Comparison of ENCODE assay signal across 35 cellular contexts in genomic region chr13:112332727-112333126, GRCh38. TPM values are rescaled to one million over a fixed set of nuclear protein-coding genes. Genes with fewer than 3 reads are reported as not detected.
"Had no signal": no experiment of that assay in that cellular context is flagged by ENCODE, and none has a peak within 500 bp of the region (broad histone marks: within the 10 kb centered on the region; RNA-seq: fewer than 3 reads in every experiment).

No MANE protein-coding gene starts in this region.

- H3K4me3 ChIP-seq: ovary, psoas muscle, skin epidermis, smooth muscle cell, spleen, suprapubic skin, testis, tibial artery, transverse colon, upper lobe of right lung, uterus had no signal

- H3K79me2 ChIP-seq: parathyroid adenoma had no signal

- H3K4me2 ChIP-seq: smooth muscle cell had no signal

- ATAC-seq: naive thymus-derived CD8-positive, alpha-beta T cell; psoas muscle; right cardiac atrium; sciatic nerve; stimulated activated memory B cell treated with anti-CD40 and anti-IgM and Interleukin-4, amounts not matched to agents 10 μg/mL and 1 μg/mL and 100 μg/mL, for 72 hours; stimulated activated naive CD8-positive, alpha-beta T cell treated with anti-CD3 and anti-CD28 coated beads, Interleukin-15, amount 100 ng/mL, for 72 hours; stimulated activated naive CD8-positive, alpha-beta T cell treated with anti-CD3 and anti-CD28 coated beads, Interleukin-15, Interleukin-2, amounts not matched to agents 100 U/mL and 50 U/mL, for 24 hours; upper lobe of right lung had no signal

- H3K4me1 Mint-ChIP-seq: naive thymus-derived CD8-positive, alpha-beta T cell; nephron progenitor cell; stimulated activated memory B cell treated with anti-CD40 and anti-IgM and Interleukin-4, amounts not matched to agents 10 μg/mL and 1 μg/mL and 100 μg/mL, for 72 hours; stimulated activated naive CD8-positive, alpha-beta T cell treated with anti-CD3 and anti-CD28 coated beads, Interleukin-15, amount 100 ng/mL, for 72 hours had no signal

- H3K27ac ChIP-seq: ovary, parathyroid adenoma, psoas muscle, skin epidermis, spleen, suprapubic skin, testis, tibial artery, transverse colon, upper lobe of right lung, uterus had no signal

- H3K4me1 ChIP-seq: parathyroid adenoma, psoas muscle, testis, upper lobe of right lung, uterus had no signal

- H2AFZ ChIP-seq: parathyroid adenoma had no signal

- H3K9me3 ChIP-seq: ovary, testis, upper lobe of right lung, uterus had no signal

- H3K27me3 ChIP-seq: ovary, testis had no signal

- H3K4me3 Mint-ChIP-seq: naive thymus-derived CD8-positive, alpha-beta T cell; natural killer cell treated with Interleukin-12 subunit alpha and Interleukin-12 subunit beta and Interleukin-15 and Interleukin-18, amount 100 ng/mL, for 72 hours; nephron progenitor cell; neural crest cell; stimulated activated memory B cell treated with anti-CD40 and anti-IgM and Interleukin-4, amounts not matched to agents 10 μg/mL and 1 μg/mL and 100 μg/mL, for 72 hours; stimulated activated naive CD8-positive, alpha-beta T cell treated with anti-CD3 and anti-CD28 coated beads, Interleukin-15, amount 100 ng/mL, for 72 hours; type B pancreatic cell had no signal

- H3K9ac ChIP-seq: parathyroid adenoma had no signal

- H3K36me3 Mint-ChIP-seq: stimulated activated memory B cell treated with anti-CD40 and anti-IgM and Interleukin-4, amounts not matched to agents 10 μg/mL and 1 μg/mL and 100 μg/mL, for 72 hours; type B pancreatic cell had no signal

- H3K27ac Mint-ChIP-seq: naive thymus-derived CD8-positive, alpha-beta T cell; natural killer cell treated with Interleukin-12 subunit alpha and Interleukin-12 subunit beta and Interleukin-15 and Interleukin-18, amount 100 ng/mL, for 72 hours; nephron progenitor cell; progenitor cell of endocrine pancreas; stimulated activated memory B cell treated with anti-CD40 and anti-IgM and Interleukin-4, amounts not matched to agents 10 μg/mL and 1 μg/mL and 100 μg/mL, for 72 hours; stimulated activated naive CD8-positive, alpha-beta T cell treated with anti-CD3 and anti-CD28 coated beads, Interleukin-15, amount 100 ng/mL, for 72 hours; type B pancreatic cell had no signal

- DNase-seq: naive thymus-derived CD8-positive, alpha-beta T cell; nephron progenitor cell; occipital lobe; ovary; psoas muscle; right cardiac atrium; spleen; stimulated activated CD4-positive, alpha-beta T cell treated with anti-CD3 and anti-CD28 coated beads, Interleukin-12 subunit alpha, Interleukin-12 subunit beta, amount 100 ng/mL, for 4 hours; stimulated activated CD4-positive, alpha-beta T cell treated with anti-CD3 and anti-CD28 coated beads, Interleukin-1b, Interleukin-23, amount 100 ng/mL, for 48 hours; stimulated activated CD4-positive, alpha-beta T cell treated with anti-CD3 and anti-CD28 coated beads, Interleukin-4, amount 100 ng/mL, for 1 hour; stimulated activated CD4-positive, alpha-beta T cell treated with anti-CD3 and anti-CD28 coated beads, Interleukin-4, amount 100 ng/mL, for 4 hours; stimulated activated CD8-positive, alpha-beta memory T cell treated with anti-CD3 and anti-CD28 coated beads, Interleukin-4, amount 100 ng/mL, for 48 hours; stimulated activated naive CD4-positive, alpha-beta T cell; stimulated activated naive CD8-positive, alpha-beta T cell treated with anti-CD3 and anti-CD28 coated beads, Interleukin-15, amount 100 ng/mL, for 72 hours; stimulated activated naive CD8-positive, alpha-beta T cell treated with anti-CD3 and anti-CD28 coated beads, Interleukin-15, Interleukin-2, amounts not matched to agents 100 U/mL and 50 U/mL, for 24 hours; substantia nigra; testis; tibial artery; transverse colon; upper lobe of right lung; uterus had no signal

- H3K36me3 ChIP-seq: ovary, spleen, suprapubic skin, tibial artery, transverse colon, upper lobe of right lung, uterus had no signal

RNA-seq across cellular contexts. Expression of gene SPACA7, which starts 43.4 kb away (rescaled TPM):
- total RNA-seq: naive thymus-derived CD8-positive, alpha-beta T cell; natural killer cell treated with Interleukin-12 subunit alpha and Interleukin-12 subunit beta and Interleukin-15 and Interleukin-18, amount 100 ng/mL, for 72 hours; neural crest cell; occipital lobe; osteoblast; ovary; progenitor cell of endocrine pancreas; psoas muscle; renal cortical epithelial cell; right cardiac atrium; sciatic nerve; smooth muscle cell; spleen; suprapubic skin; transverse colon; upper lobe of right lung; urinary bladder; uterus had no signal
- polyA plus RNA-seq: naive thymus-derived CD8-positive, alpha-beta T cell; ovary; psoas muscle; right cardiac atrium; smooth muscle cell; spleen; thymus; urinary bladder had no signal
